13 cellular contexts compared by ENCODE assay signal in the genomic region with DNA sequence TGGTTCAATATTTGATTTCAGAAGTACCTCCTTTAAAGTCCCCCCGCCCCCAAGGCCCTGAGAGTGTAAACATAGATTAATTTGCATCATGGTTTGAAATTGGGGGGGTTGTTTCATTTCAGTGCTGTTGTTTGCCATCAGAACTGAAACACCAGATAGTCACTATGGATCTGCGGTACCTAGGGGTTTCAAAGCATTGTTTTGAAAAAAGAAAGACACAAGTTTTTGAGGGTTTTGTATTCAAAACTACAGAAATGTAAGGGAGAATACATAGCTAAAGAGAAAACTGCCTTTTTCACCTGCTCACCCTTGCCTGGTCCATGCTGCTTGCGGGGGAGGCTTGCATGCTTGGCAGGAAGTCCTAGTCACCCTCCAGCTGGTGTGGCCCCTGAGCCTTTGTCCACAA. TPM values are rescaled to one million over a fixed set of nuclear protein-coding genes. Genes with fewer than 3 reads are reported as not detected.
DNase-seq lines count a peak whose midpoint lies in the region; ATAC-seq, FAIRE-seq and TF ChIP-seq lines count a peak whose summit lies in the region.
"Had no signal": no experiment of that assay in that cellular context is flagged by ENCODE, and none has a peak within 500 bp of the region (broad histone marks: within the 10 kb centered on the region; RNA-seq: fewer than 3 reads in every experiment).

No MANE protein-coding gene starts in this region.

- no peak overlapping the region for H3K4me2 ChIP-seq in neuronal stem cell (ENCODE audit: insufficient read depth, low read length, poor library complexity, severe bottlenecking)

- H2AFZ ChIP-seq in neuronal stem cell (ENCODE audit: low read length) = no peak overlapping the region

- no peak overlapping the region for H3K18ac ChIP-seq in neuronal stem cell (ENCODE audit: low read length)

- peaks cover 0 to 2% of the 10 kb centered on the region in 2 donors for H3K4me1 ChIP-seq in neuronal stem cell (ENCODE audit: control insufficient read depth in 2 of 2, insufficient read depth in 1 of 2, low read depth in 1 of 2, low read length in 2 of 2)
- H3K4me1 ChIP-seq: SJSA1 had no signal

- H3K9ac ChIP-seq in neuronal stem cell (ENCODE audit: low read depth, low read length, poor library complexity) = no peak overlapping the region

- FAIRE-seq in GM12891 (lab: Jason Lieb, UNC) = peak; percentile 60

- DNase-seq in GM12891 (ENCODE audit: insufficient read length, low spot score) (no peak), NB4 (ENCODE audit: low read depth) (peak; percentile 8), NCI-H2171 treated with DMSO at 0.1 percent for 48 hours (lab: John Stamatoyannopoulos, UW) (no peak), neuronal stem cell (ENCODE audit: low spot score) (no peak), left lobe of liver (ENCODE audit: low spot score) (no peak)
- DNase-seq in stimulated activated naive CD4-positive, alpha-beta T cell treated with Interleukin-2 at 50 U/mL for 16 hours (lab: John Stamatoyannopoulos, UW) = no peak
- DNase-seq: activated CD4-positive, alpha-beta memory T cell treated with anti-CD3 and anti-CD28 coated beads for 36 hours; effector CD4-positive, alpha-beta T cell; head of caudate nucleus; NCI-H1694 treated with DMSO at 0.1 percent for 48 hours had no signal

- H2BK120ac ChIP-seq in neuronal stem cell (ENCODE audit: low read depth, low read length) = no peak overlapping the region

- no peak overlapping the region for H2BK5ac ChIP-seq in neuronal stem cell (ENCODE audit: low read length)

- no peak overlapping the region for H3K14ac ChIP-seq in neuronal stem cell (ENCODE audit: low read length)

- WGBS in neuronal stem cell (ENCODE audit: extremely low coverage in 2 of 2, insufficient read length in 2 of 2, insufficient replicate concordance in 1 of 2), 2 donors = no CpG with 5 or more reads among the region's 3 CpGs

- no peak overlapping the region for H4K91ac ChIP-seq in neuronal stem cell (ENCODE audit: low read depth, low read length, poor library complexity)

- H3K27me3 ChIP-seq in neuronal stem cell (ENCODE audit: control insufficient read depth in 3 of 3, insufficient read depth in 3 of 3, low read depth in 1 of 3, low read length in 3 of 3) = no peaks in the 10 kb centered on the region
- H3K27me3 ChIP-seq: SJSA1 had no signal

- H3K9me3 ChIP-seq in neuronal stem cell (replicated peaks in 1 of 2; ENCODE audit: control insufficient read depth in 2 of 2, insufficient read depth in 1 of 2, low read depth in 1 of 2, low read length in 2 of 2) = no peaks in the 10 kb centered on the region
- H3K9me3 ChIP-seq: SJSA1 had no signal

- no peak for TF ChIP-seq CTCF in NB4 (IDR thresholded peaks at IDR 0.05; ENCODE audit: low read depth, low read length)

- H3K4me3 ChIP-seq in NB4 (ENCODE audit: low read depth, low read length) (no peak overlapping the region), neuronal stem cell (ENCODE audit: low read length in 2 of 2) (no peak overlapping the region)
- H3K4me3 ChIP-seq: SJSA1 had no signal

- no peak for TF ChIP-seq POLR2A in GM12891 (IDR thresholded peaks at IDR 0.05; ENCODE audit: low read depth, low read length)
- no peak for TF ChIP-seq POLR2A in NB4 (IDR thresholded peaks at IDR 0.05; ENCODE audit: extremely low read depth, insufficient read length)

- H2AK5ac ChIP-seq in neuronal stem cell (ENCODE audit: low read depth, low read length) = no peak overlapping the region

- ATAC-seq in GM19351 (IDR thresholded peaks at IDR 0.05; ENCODE audit: unreplicated experiment) = peak; percentile 90
- peak; percentile 88 for ATAC-seq in HG02852 (IDR thresholded peaks at IDR 0.05; ENCODE audit: unreplicated experiment)
- ATAC-seq in left lobe of liver = no peak

- H3K79me1 ChIP-seq in neuronal stem cell (ENCODE audit: low read depth, low read length) = peaks cover 2% of the 10 kb centered on the region

- no peak overlapping the region for H4K8ac ChIP-seq in neuronal stem cell (ENCODE audit: low read depth, low read length)

- no peak overlapping the region for H3K23ac ChIP-seq in neuronal stem cell (ENCODE audit: low read depth, low read length, poor library complexity)

- H2BK15ac ChIP-seq in neuronal stem cell (ENCODE audit: low read length) = no peak overlapping the region

- H3K27ac ChIP-seq in neuronal stem cell (replicated peaks; ENCODE audit: low read length) = no peak overlapping the region
- H3K27ac ChIP-seq: SJSA1 had no signal

- H2BK12ac ChIP-seq in neuronal stem cell (ENCODE audit: low read length) = no peak overlapping the region

- H3K36me3 ChIP-seq in neuronal stem cell (replicated peaks in 1 of 2; ENCODE audit: control insufficient read depth in 2 of 2, insufficient read depth in 2 of 2, low read length in 2 of 2) = peaks cover 27 to 99% of the 10 kb centered on the region in 2 donors

- no peak overlapping the region for H3K4ac ChIP-seq in neuronal stem cell (ENCODE audit: low read length)

TF ChIP-seq in GM12891, 5 proteins besides CTCF, POLR2A, EP300 and RAD21:
- TF ChIP-seq TAF1 (IDR thresholded peaks at IDR 0.05; ENCODE audit: low read depth, low read length) (no peak), POU2F2 (IDR thresholded peaks at IDR 0.05; ENCODE audit: low read depth, low read length) (peak; percentile 76; the same call in 1 of the 2 replicates), PAX5 (IDR thresholded peaks at IDR 0.05; ENCODE audit: insufficient read depth, low read length, severe bottlenecking) (no peak), SPI1 (IDR thresholded peaks at IDR 0.05; ENCODE audit: low read depth, low read length) (no peak), POLR2AphosphoS5 (IDR thresholded peaks at IDR 0.05; ENCODE audit: low read depth, low read length) (no peak)
TF ChIP-seq in GM12891: peak in this region for 1.

RNA-seq across cellular contexts. Expression of a gene that starts 59.3 kb away (rescaled TPM):
- 8.4 TPM for polyA plus RNA-seq in GM12891 (2012; ENCODE audit: low read depth, missing spikeins)
- polyA plus RNA-seq in neuronal stem cell (2013, experiment 1 of 2) = 10.1 TPM
- polyA plus RNA-seq in neuronal stem cell (2013, experiment 2 of 2) = 10.3 TPM
- total RNA-seq in left lobe of liver = 17.2 TPM
